ENCODE assay signal across 2 cellular contexts in genomic region chr12:16323010-16323409, GRCh38.
TF ChIP-seq lines count a peak whose summit lies in the region.

No MANE protein-coding gene starts in this region.

TF ChIP-seq in WTC11, 78 proteins besides CTCF, POLR2A, EP300 and RAD21:
- TF ChIP-seq OVOL2 (CRISPR knock-in tag; IDR thresholded peaks at IDR 0.05; ENCODE audit: borderline replicate concordance) (no peak), JUN (CRISPR knock-in tag; IDR thresholded peaks at IDR 0.05) (no peak), GRHL2 (CRISPR knock-in tag; IDR thresholded peaks at IDR 0.05; ENCODE audit: insufficient replicate concordance, severe bottlenecking) (no peak), AR (CRISPR knock-in tag; IDR thresholded peaks at IDR 0.05) (no peak), USF2 (CRISPR knock-in tag; IDR thresholded peaks at IDR 0.05) (no peak), ZNF317 (CRISPR knock-in tag; IDR thresholded peaks at IDR 0.05; ENCODE audit: borderline replicate concordance, low read depth) (no peak), CREB1 (CRISPR knock-in tag; IDR thresholded peaks at IDR 0.05) (no peak), HMGA2 (CRISPR knock-in tag; IDR thresholded peaks at IDR 0.05) (no peak), RORB (CRISPR knock-in tag; IDR thresholded peaks at IDR 0.05) (no peak)
- TF ChIP-seq, protein P1, sequence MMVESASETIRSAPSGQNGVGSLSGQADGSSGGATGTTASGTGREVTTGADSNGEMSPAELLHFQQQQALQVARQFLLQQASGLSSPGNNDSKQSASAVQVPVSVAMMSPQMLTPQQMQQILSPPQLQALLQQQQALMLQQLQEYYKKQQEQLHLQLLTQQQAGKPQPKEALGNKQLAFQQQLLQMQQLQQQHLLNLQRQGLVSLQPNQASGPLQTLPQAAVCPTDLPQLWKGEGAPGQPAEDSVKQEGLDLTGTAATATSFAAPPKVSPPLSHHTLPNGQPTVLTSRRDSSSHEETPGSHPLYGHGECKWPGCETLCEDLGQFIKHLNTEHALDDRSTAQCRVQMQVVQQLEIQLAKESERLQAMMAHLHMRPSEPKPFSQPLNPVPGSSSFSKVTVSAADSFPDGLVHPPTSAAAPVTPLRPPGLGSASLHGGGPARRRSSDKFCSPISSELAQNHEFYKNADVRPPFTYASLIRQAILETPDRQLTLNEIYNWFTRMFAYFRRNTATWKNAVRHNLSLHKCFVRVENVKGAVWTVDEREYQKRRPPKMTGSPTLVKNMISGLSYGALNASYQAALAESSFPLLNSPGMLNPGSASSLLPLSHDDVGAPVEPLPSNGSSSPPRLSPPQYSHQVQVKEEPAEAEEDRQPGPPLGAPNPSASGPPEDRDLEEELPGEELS (CRISPR knock-in tag; IDR thresholded peaks at IDR 0.05): no peak
- TF ChIP-seq, protein P2, sequence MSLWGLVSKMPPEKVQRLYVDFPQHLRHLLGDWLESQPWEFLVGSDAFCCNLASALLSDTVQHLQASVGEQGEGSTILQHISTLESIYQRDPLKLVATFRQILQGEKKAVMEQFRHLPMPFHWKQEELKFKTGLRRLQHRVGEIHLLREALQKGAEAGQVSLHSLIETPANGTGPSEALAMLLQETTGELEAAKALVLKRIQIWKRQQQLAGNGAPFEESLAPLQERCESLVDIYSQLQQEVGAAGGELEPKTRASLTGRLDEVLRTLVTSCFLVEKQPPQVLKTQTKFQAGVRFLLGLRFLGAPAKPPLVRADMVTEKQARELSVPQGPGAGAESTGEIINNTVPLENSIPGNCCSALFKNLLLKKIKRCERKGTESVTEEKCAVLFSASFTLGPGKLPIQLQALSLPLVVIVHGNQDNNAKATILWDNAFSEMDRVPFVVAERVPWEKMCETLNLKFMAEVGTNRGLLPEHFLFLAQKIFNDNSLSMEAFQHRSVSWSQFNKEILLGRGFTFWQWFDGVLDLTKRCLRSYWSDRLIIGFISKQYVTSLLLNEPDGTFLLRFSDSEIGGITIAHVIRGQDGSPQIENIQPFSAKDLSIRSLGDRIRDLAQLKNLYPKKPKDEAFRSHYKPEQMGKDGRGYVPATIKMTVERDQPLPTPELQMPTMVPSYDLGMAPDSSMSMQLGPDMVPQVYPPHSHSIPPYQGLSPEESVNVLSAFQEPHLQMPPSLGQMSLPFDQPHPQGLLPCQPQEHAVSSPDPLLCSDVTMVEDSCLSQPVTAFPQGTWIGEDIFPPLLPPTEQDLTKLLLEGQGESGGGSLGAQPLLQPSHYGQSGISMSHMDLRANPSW (CRISPR knock-in tag; conservative IDR thresholded peaks at IDR 0.05; ENCODE audit: low read depth): no peak

TF ChIP-seq in HepG2, 621 proteins besides CTCF, POLR2A, EP300 and RAD21:
- TF ChIP-seq, protein P3, sequence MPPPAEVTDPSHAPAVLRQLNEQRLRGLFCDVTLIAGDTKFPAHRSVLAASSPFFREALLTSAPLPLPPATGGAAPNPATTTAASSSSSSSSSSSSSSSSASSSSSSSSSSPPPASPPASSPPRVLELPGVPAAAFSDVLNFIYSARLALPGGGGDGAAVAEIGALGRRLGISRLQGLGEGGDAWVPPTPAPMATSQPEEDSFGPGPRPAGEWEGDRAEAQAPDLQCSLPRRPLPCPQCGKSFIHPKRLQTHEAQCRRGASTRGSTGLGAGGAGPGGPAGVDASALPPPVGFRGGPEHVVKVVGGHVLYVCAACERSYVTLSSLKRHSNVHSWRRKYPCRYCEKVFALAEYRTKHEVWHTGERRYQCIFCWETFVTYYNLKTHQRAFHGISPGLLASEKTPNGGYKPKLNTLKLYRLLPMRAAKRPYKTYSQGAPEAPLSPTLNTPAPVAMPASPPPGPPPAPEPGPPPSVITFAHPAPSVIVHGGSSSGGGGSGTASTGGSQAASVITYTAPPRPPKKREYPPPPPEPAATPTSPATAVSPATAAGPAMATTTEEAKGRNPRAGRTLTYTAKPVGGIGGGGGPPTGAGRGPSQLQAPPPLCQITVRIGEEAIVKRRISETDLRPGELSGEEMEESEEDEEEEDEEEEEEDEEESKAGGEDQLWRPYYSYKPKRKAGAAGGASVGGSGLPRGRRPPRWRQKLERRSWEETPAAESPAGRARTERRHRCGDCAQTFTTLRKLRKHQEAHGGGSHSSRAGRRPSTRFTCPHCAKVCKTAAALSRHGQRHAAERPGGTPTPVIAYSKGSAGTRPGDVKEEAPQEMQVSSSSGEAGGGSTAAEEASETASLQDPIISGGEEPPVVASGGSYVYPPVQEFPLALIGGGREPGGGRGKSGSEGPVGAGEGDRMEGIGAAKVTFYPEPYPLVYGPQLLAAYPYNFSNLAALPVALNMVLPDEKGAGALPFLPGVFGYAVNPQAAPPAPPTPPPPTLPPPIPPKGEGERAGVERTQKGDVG (CRISPR knock-in tag; IDR thresholded peaks at IDR 0.05; ENCODE audit: borderline replicate concordance): no peak
- TF ChIP-seq TOE1 (CRISPR knock-in tag; IDR thresholded peaks at IDR 0.05) (no peak), ZMYM3 (CRISPR knock-in tag; IDR thresholded peaks at IDR 0.05) (no peak)
